In the genomic region with DNA sequence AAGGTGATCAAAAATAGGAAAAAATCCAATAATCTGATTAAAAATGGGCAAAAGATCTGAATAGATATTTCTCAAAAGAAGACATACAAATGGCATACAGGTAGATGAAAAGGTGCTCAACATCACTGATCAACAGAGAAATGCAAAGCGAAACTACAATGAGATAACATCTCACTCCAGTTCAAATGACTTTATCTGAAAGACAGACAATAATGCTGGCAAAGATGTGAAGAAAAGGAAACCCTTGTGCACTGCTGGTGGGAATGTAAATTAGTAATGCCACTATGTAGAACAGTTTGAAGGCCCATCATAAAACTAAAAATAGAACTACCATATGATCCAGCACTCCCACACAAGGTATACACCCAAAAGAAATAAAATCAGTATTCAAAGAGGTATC, we compare ENCODE assay signal across 23 cellular contexts.
"Had no signal": no experiment of that assay in that cellular context is flagged by ENCODE, and none has a peak within 500 bp of the region (broad histone marks: within the 10 kb centered on the region; RNA-seq: fewer than 3 reads in every experiment).

No MANE protein-coding gene starts in this region.

- H3K9me3 ChIP-seq: colonic mucosa had no signal

- H3K27me3 ChIP-seq: breast epithelium, colonic mucosa had no signal

- H3K4me1 ChIP-seq: breast epithelium, colonic mucosa had no signal

- H3K36me3 ChIP-seq: breast epithelium, colonic mucosa, WERI-Rb-1 had no signal

- H3K27ac ChIP-seq: breast epithelium, colonic mucosa, SK-N-MC, WERI-Rb-1 had no signal

- H3K4me3 ChIP-seq: breast epithelium, colonic mucosa, SK-N-MC had no signal

- ATAC-seq: activated CD4-positive, CD25-positive, alpha-beta regulatory T cell treated with anti-CD3 and anti-CD28 coated beads, Interleukin-2, amount 50 U/mL, for 24 hours had no signal

- DNase-seq: activated CD4-positive, alpha-beta memory T cell treated with anti-CD3 and anti-CD28 coated beads, Interleukin-2, amount 10 ng/mL, durations not matched to agents 7 days and 5 days; activated CD4-positive, alpha-beta T cell treated with anti-CD3 and anti-CD28 coated beads for 48 hours; activated gamma-delta T cell treated with Interleukin-2 at 50 U/mL for 16 hours; activated naive CD4-positive, alpha-beta T cell treated with anti-CD3 and anti-CD28 coated beads, Interleukin-2, amount 10 ng/mL, durations not matched to agents 7 days and 5 days; activated naive CD8-positive, alpha-beta T cell treated with anti-CD3 and anti-CD28 coated beads for 36 hours; activated T-cell treated with anti-CD3 and anti-CD28 coated beads for 4 hours; activated T-cell treated with anti-CD3 and anti-CD28 coated beads, Interleukin-2, amount 50 U/mL, for 48 hours; aorta; caudate nucleus; colonic mucosa; Kasumi-1; KBM-7; NCI-H1048; NCI-H146; NCI-H1930; NCI-H510A treated with DMSO at 0.1 percent for 48 hours; NCI-H82; SIG-M5; T-helper 1 cell; WERI-Rb-1 had no signal
